In genomic region chr11:69353696-69354544, GRCh38 we compare ENCODE assay signal across 18 cellular contexts. TPM values are rescaled to one million over a fixed set of nuclear protein-coding genes. Genes with fewer than 3 reads are reported as not detected.
DNase-seq lines count a peak whose midpoint lies in the region; ATAC-seq and TF ChIP-seq lines count a peak whose summit lies in the region.
"Had no signal": no experiment of that assay in that cellular context is flagged by ENCODE, and none has a peak within 500 bp of the region (broad histone marks: within the 10 kb centered on the region; RNA-seq: fewer than 3 reads in every experiment).

No MANE protein-coding gene starts in this region.

- peaks cover 6% of the 10 kb centered on the region for H3F3A ChIP-seq in smooth muscle cell (ENCODE audit: low read depth)

- H3K27me3 Mint-ChIP-seq in activated naive CD4-positive, alpha-beta T cell treated with anti-CD3 and anti-CD28 coated beads, Interleukin-2, amount 10 ng/mL, durations not matched to agents 7 days and 5 days = peaks cover 7% of the 10 kb centered on the region
- H3K27me3 Mint-ChIP-seq in glutamatergic neuron (ENCODE audit: unreplicated experiment) = peaks cover 12% of the 10 kb centered on the region

- no peak for ATAC-seq in RWPE2 (ENCODE audit: low read depth)
- no peak for ATAC-seq in HG02885 (IDR thresholded peaks at IDR 0.05; ENCODE audit: poor library complexity, unreplicated experiment)
- ATAC-seq in GM21515 (IDR thresholded peaks at IDR 0.05; ENCODE audit: unreplicated experiment) = no peak
- ATAC-seq: GM12878, K562, Right ventricle myocardium inferior had no signal

- H3K9me3 ChIP-seq in RWPE2 (ENCODE audit: severe bottlenecking) (no peaks in the 10 kb centered on the region), smooth muscle cell (replicated peaks; ENCODE audit: low read depth) (no peaks in the 10 kb centered on the region)
- H3K9me3 ChIP-seq: mucosa of descending colon, prostate gland had no signal

- TF ChIP-seq CTCF in RWPE2 (IDR thresholded peaks at IDR 0.05; ENCODE audit: poor library complexity, severe bottlenecking) (no peak), glutamatergic neuron (IDR thresholded peaks at IDR 0.05; ENCODE audit: partially characterized antibody, unreplicated experiment) (no peak), smooth muscle cell (IDR thresholded peaks at IDR 0.05; ENCODE audit: borderline replicate concordance, insufficient read depth, poor library complexity, severe bottlenecking) (no peak)

- peaks cover 2% of the 10 kb centered on the region for H3K36me3 Mint-ChIP-seq in activated naive CD4-positive, alpha-beta T cell treated with anti-CD3 and anti-CD28 coated beads, Interleukin-2, amount 10 ng/mL, durations not matched to agents 7 days and 5 days
- no peaks in the 10 kb centered on the region for H3K36me3 Mint-ChIP-seq in glutamatergic neuron (ENCODE audit: unreplicated experiment)
- H3K36me3 Mint-ChIP-seq: activated naive CD4-positive, alpha-beta T cell treated with anti-CD3 and anti-CD28 coated beads, Interleukin-2, amount 50 U/mL, for 72 hours had no signal

- peak; percentile 13 for DNase-seq in activated naive CD4-positive, alpha-beta T cell treated with anti-CD3 and anti-CD28 coated beads, Interleukin-2, amount 10 ng/mL, durations not matched to agents 7 days and 5 days
- DNase-seq in activated naive CD4-positive, alpha-beta T cell treated with anti-CD3 and anti-CD28 coated beads, Interleukin-2, amount 50 U/mL, for 16 hours = no peak
- no peak for DNase-seq in RWPE2 (ENCODE audit: low spot score)
- DNase-seq in glutamatergic neuron = peak; percentile 36
- no peak for DNase-seq in smooth muscle cell (lab: John Stamatoyannopoulos, UW; ENCODE audit: unreplicated experiment)
- no peak for DNase-seq in AG20443 (ENCODE audit: low spot score)
- DNase-seq: DMS53; mucosa of descending colon; stimulated activated CD4-positive, alpha-beta T cell treated with anti-CD3 and anti-CD28 coated beads, Interleukin-1b, Interleukin-23, amount 100 ng/mL, for 48 hours had no signal

- no peaks in the 10 kb centered on the region for H3K9me3 Mint-ChIP-seq in activated naive CD4-positive, alpha-beta T cell treated with anti-CD3 and anti-CD28 coated beads, Interleukin-2, amount 10 ng/mL, durations not matched to agents 7 days and 5 days
- H3K9me3 Mint-ChIP-seq in glutamatergic neuron (ENCODE audit: unreplicated experiment) = peaks cover 13% of the 10 kb centered on the region

- H3K36me3 ChIP-seq in RWPE2 (ENCODE audit: low read depth) (no peaks in the 10 kb centered on the region), smooth muscle cell (ENCODE audit: low read depth) (no peaks in the 10 kb centered on the region)
- H3K36me3 ChIP-seq: prostate gland had no signal

- no peaks in the 10 kb centered on the region for H4K20me1 ChIP-seq in smooth muscle cell (ENCODE audit: low read depth)

- H3K79me2 ChIP-seq in smooth muscle cell (ENCODE audit: low read depth) = no peaks in the 10 kb centered on the region

- CTCF ChIA-PET in activated naive CD4-positive, alpha-beta T cell treated with anti-CD3 and anti-CD28 coated beads, Interleukin-2, amount 10 ng/mL, durations not matched to agents 7 days and 5 days (lab: Charles Lee) = no interaction called here

- H3K4me1 Mint-ChIP-seq in activated naive CD4-positive, alpha-beta T cell treated with anti-CD3 and anti-CD28 coated beads, Interleukin-2, amount 10 ng/mL, durations not matched to agents 7 days and 5 days = peaks cover 4% of the 10 kb centered on the region
- H3K4me1 Mint-ChIP-seq in glutamatergic neuron (ENCODE audit: low read depth, unreplicated experiment) = peaks cover 22% of the 10 kb centered on the region

- no peak overlapping the region for H2AFZ ChIP-seq in smooth muscle cell (ENCODE audit: low read depth)

- H3K4me1 ChIP-seq in RWPE2 (ENCODE audit: insufficient read depth, poor library complexity, severe bottlenecking) (peaks cover 35% of the 10 kb centered on the region), smooth muscle cell (ENCODE audit: low read depth) (no peaks in the 10 kb centered on the region)
- H3K4me1 ChIP-seq: prostate gland had no signal

- H3K27ac Mint-ChIP-seq in activated naive CD4-positive, alpha-beta T cell treated with anti-CD3 and anti-CD28 coated beads, Interleukin-2, amount 10 ng/mL, durations not matched to agents 7 days and 5 days = no peak overlapping the region
- H3K27ac Mint-ChIP-seq in glutamatergic neuron (ENCODE audit: unreplicated experiment) = peak overlapping the region; percentile 75
- H3K27ac Mint-ChIP-seq: activated naive CD4-positive, alpha-beta T cell treated with anti-CD3 and anti-CD28 coated beads, Interleukin-2, amount 50 U/mL, for 72 hours had no signal

- H3K27me3 ChIP-seq in RWPE2 (ENCODE audit: insufficient read depth, poor library complexity, severe bottlenecking) = no peaks in the 10 kb centered on the region
- no peaks in the 10 kb centered on the region for H3K27me3 ChIP-seq in smooth muscle cell (ENCODE audit: low read depth)

- 86% methylated on average over 20 of the region's 20 CpGs for WGBS in smooth muscle cell (ENCODE audit: low lambda C conversion rate)

- H3K4me3 Mint-ChIP-seq in activated naive CD4-positive, alpha-beta T cell treated with anti-CD3 and anti-CD28 coated beads, Interleukin-2, amount 10 ng/mL, durations not matched to agents 7 days and 5 days = no peak overlapping the region
- H3K4me3 Mint-ChIP-seq in glutamatergic neuron (ENCODE audit: unreplicated experiment) = no peak overlapping the region

- peak overlapping the region; percentile 25 for H3K9ac ChIP-seq in smooth muscle cell (ENCODE audit: low read depth)

- H3K4me2 ChIP-seq in smooth muscle cell = no peak overlapping the region

- H3K4me3 ChIP-seq in RWPE2 (ENCODE audit: severe bottlenecking) = no peak overlapping the region
- no peak overlapping the region for H3K4me3 ChIP-seq in smooth muscle cell
- H3K4me3 ChIP-seq: GM12878, K562, mucosa of descending colon, prostate gland had no signal

- H3K27ac ChIP-seq in RWPE2 (ENCODE audit: poor library complexity, severe bottlenecking) = peak overlapping the region; percentile 86
- H3K27ac ChIP-seq in smooth muscle cell (ENCODE audit: low read depth) = peak overlapping the region; percentile 81
- H3K27ac ChIP-seq: prostate gland had no signal

RNA-seq across cellular contexts. Expression of gene MYEOV, which starts 60.0 kb away (rescaled TPM):
- not detected for total RNA-seq in glutamatergic neuron (ENCODE audit: unreplicated experiment)
- not detected in 2 replicates for total RNA-seq in smooth muscle cell
- polyA plus RNA-seq in smooth muscle cell = 0.33 and 1.1 TPM in 2 replicates
- total RNA-seq: activated naive CD4-positive, alpha-beta T cell treated with anti-CD3 and anti-CD28 coated beads, Interleukin-2, amount 50 U/mL, for 72 hours; cerebellum; Right ventricle myocardium inferior; ureter had no signal

Comparison
In these comparisons a context has a peak if more than half of its experiments do, and no peak if none do; other contexts are left out.
1. DNase-seq: peak in activated naive CD4-positive, alpha-beta T cell treated with anti-CD3 and anti-CD28 coated beads, Interleukin-2, amount 10 ng/mL, durations not matched to agents 7 days and 5 days (single experiment) and glutamatergic neuron (single experiment); none in activated naive CD4-positive, alpha-beta T cell treated with anti-CD3 and anti-CD28 coated beads, Interleukin-2, amount 50 U/mL, for 16 hours (single experiment), RWPE2 (single experiment), smooth muscle cell (single experiment) and AG20443 (single experiment).